ENCODE assay signal across 11 cellular contexts in the genomic region with DNA sequence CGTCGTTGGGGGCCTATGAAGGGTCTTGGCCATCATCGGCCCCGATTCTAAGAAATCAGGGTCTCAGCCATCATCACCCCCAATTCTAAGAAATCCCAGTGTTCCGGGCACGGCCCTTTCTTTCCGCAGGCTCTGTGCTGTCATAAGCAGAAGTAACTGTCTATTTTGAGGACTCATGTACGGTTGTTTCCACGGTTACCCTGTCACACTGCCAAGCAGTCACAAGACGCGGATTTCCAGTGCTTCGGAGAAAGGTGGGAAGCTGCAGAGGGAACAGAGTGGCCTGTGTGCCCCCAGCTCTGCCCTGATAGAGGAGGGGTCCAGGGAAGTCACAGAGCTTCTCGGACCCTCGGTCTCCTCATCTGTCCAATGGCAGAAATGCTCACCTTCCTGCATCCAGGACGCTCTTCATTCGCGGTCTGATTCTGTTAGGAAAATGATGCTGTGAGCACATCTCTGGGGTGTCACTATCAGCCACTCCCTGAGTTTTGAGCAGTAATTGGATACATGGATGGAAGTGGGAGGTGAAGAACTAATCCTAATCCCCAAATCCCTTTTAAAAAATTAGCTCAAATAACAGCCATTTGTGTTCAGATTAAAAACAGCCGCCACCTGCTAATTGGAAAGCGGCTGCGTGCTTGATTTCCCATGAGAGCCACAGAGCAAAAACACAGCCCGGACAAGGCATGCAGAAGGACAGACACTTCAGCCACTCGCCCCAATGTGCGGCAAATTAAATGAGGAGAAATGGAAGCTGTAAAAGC.
DNase-seq lines count a peak whose midpoint lies in the region; ATAC-seq and TF ChIP-seq lines count a peak whose summit lies in the region.
"Had no signal": no experiment of that assay in that cellular context is flagged by ENCODE, and none has a peak within 500 bp of the region (broad histone marks: within the 10 kb centered on the region; RNA-seq: fewer than 3 reads in every experiment).

No MANE protein-coding gene starts in this region.

- no peak for TF ChIP-seq CTCF in IMR-90 (conservative IDR thresholded peaks at IDR 0.05; ENCODE audit: low read depth, low read length)
- no peak for TF ChIP-seq CTCF in type B pancreatic cell (conservative IDR thresholded peaks at IDR 0.05)

- H3K23ac ChIP-seq in IMR-90 (ENCODE audit: low read depth, low read length), result no peak overlapping the region

- POLR2A ChIA-PET in IMR-90 (lab: Charles Lee; ENCODE audit: unreplicated experiment), result no interaction called here

- H4K91ac ChIP-seq in IMR-90 (ENCODE audit: insufficient read depth, low read depth, low read length), result no peak overlapping the region

- TF ChIP-seq RAD21 in IMR-90 (IDR thresholded peaks at IDR 0.05; ENCODE audit: low read length), result no peak

- H3K27ac ChIP-seq in IMR-90 (ENCODE audit: insufficient read depth, low read length) (no peak overlapping the region), cingulate gyrus (ENCODE audit: low read depth, low read length) (peak overlapping the region; percentile 88)
- H3K27ac ChIP-seq: stomach had no signal

- no peaks in the 10 kb centered on the region for H3K9me1 ChIP-seq in IMR-90 (ENCODE audit: insufficient read depth, low read length)

- no peak for ATAC-seq in IMR-90 (ENCODE audit: low read depth)
- ATAC-seq in GM21367 (IDR thresholded peaks at IDR 0.05; ENCODE audit: unreplicated experiment), result no peak

- intact Hi-C loops in IMR-90 (cut with micrococcal nuclease), result no loop called here

- no peaks in the 10 kb centered on the region for H3K36me3 Mint-ChIP-seq in type B pancreatic cell

- no peak overlapping the region for H2BK20ac ChIP-seq in IMR-90 (ENCODE audit: low read depth, low read length)

- no peak overlapping the region for H2BK120ac ChIP-seq in IMR-90 (ENCODE audit: low read depth, low read length)

- DNase-seq in IMR-90 (peak; percentile 27), NCI-H748 (lab: John Stamatoyannopoulos, UW; ENCODE audit: unreplicated experiment) (peak; percentile 73), occipital lobe (lab: John Stamatoyannopoulos, UW) (peak; percentile 57), type B pancreatic cell (ENCODE audit: extremely low spot score, unreplicated experiment) (no peak), mucosa of gallbladder (ENCODE audit: low spot score) (no peak)
- no peak for DNase-seq in activated T-cell treated with anti-CD3 and anti-CD28 coated beads, Interleukin-2, amount 50 U/mL, for 48 hours
- DNase-seq: activated CD4-positive, alpha-beta T cell treated with anti-CD3 and anti-CD28 coated beads for 4 hours; stimulated activated CD4-positive, alpha-beta T cell treated with anti-CD3 and anti-CD28 coated beads, Interleukin-15, amount 100 ng/mL, for 24 hours; stomach had no signal

- no peak overlapping the region for H3K4ac ChIP-seq in IMR-90 (ENCODE audit: low read depth, low read length)

- dilution Hi-C loops in IMR-90 (cut with HindIII; ENCODE audit: low sequenced_read_pairs, unreplicated experiment), result no loop called here

- H2AK5ac ChIP-seq in IMR-90 (ENCODE audit: low read depth, low read length), result no peak overlapping the region

- no peak overlapping the region for H2BK15ac ChIP-seq in IMR-90 (ENCODE audit: low read depth, low read length)

- 30% methylated on average over 7 of the region's 23 CpGs; no CpG with 5 or more reads in 1 of the 2 experiments for WGBS in IMR-90 (ENCODE audit: extremely low coverage in 2 of 2, insufficient read length in 1 of 2), 2 experiments

- peaks cover 2% of the 10 kb centered on the region; the same call in 1 of the 2 replicates for H3K4me1 ChIP-seq in IMR-90 (ENCODE audit: control insufficient read depth, insufficient read depth, low read length)

- H3K9me3 ChIP-seq in IMR-90 (ENCODE audit: control insufficient read depth, insufficient read depth, low read length), result no peaks in the 10 kb centered on the region
- H3K9me3 ChIP-seq: stomach had no signal

- H4K20me1 ChIP-seq in IMR-90 (ENCODE audit: insufficient read depth, low read length), result no peaks in the 10 kb centered on the region

- H3K79me1 ChIP-seq in IMR-90 (ENCODE audit: low read depth in 1 of 2, low read length in 2 of 2), result no peaks in the 10 kb centered on the region

- H3K4me3 ChIP-seq in IMR-90 (ENCODE audit: insufficient read depth, low read depth, low read length), result no peak overlapping the region
- H3K4me3 ChIP-seq: stomach had no signal

- H3K36me3 ChIP-seq in IMR-90 (ENCODE audit: control insufficient read depth, insufficient read depth, low read length), result no peaks in the 10 kb centered on the region
- H3K36me3 ChIP-seq: stomach had no signal

- no peak overlapping the region for H3K9ac ChIP-seq in IMR-90 (ENCODE audit: low read depth, low read length)

- H3K9me3 Mint-ChIP-seq in type B pancreatic cell, result no peaks in the 10 kb centered on the region

- no TSS peak for BruUV-seq in IMR-90 (replicated peaks; lab: Mats Ljungman, UMichigan)

- no peak overlapping the region for H4K8ac ChIP-seq in IMR-90 (ENCODE audit: low read depth in 2 of 2, low read length in 2 of 2)

- no peaks in the 10 kb centered on the region for H3K4me1 Mint-ChIP-seq in type B pancreatic cell (ENCODE audit: unreplicated experiment)

- H3K14ac ChIP-seq in IMR-90 (replicated peaks; ENCODE audit: low read depth, low read length), result no peak overlapping the region

- no peak overlapping the region for H4K5ac ChIP-seq in IMR-90 (ENCODE audit: low read depth, low read length)

- H3K27me3 Mint-ChIP-seq in type B pancreatic cell, result peaks cover 24% of the 10 kb centered on the region

- no peak overlapping the region for H3K27ac Mint-ChIP-seq in type B pancreatic cell

- H2AFZ ChIP-seq in IMR-90 (replicated peaks; ENCODE audit: low read length, poor library complexity), result no peak overlapping the region

- H3K56ac ChIP-seq in IMR-90 (ENCODE audit: extremely low read depth, insufficient read depth, low read length), result no peak overlapping the region

- no peak overlapping the region for H3K4me3 Mint-ChIP-seq in type B pancreatic cell

- no peak overlapping the region for H2BK5ac ChIP-seq in IMR-90 (ENCODE audit: low read depth, low read length, poor library complexity, severe bottlenecking)

- CTCF ChIA-PET in IMR-90 (lab: Yijun Ruan, JAX), result interaction anchor here (1.8 kb wide), 1 partner anchor 11 kb away, joined by 11 read pairs; no protein-coding TSS in a partner anchor

- in situ Hi-C loops in IMR-90 (cut with MboI; ENCODE audit: low sequenced_read_pairs), result no loop called here

- H3K4me2 ChIP-seq in IMR-90 (ENCODE audit: low read depth, low read length), result no peak overlapping the region

- TF ChIP-seq POLR2A in IMR-90 (IDR thresholded peaks at IDR 0.05; ENCODE audit: low read depth, low read length), result no peak

- peaks cover 12% of the 10 kb centered on the region for H3K27me3 ChIP-seq in IMR-90 (ENCODE audit: control insufficient read depth, insufficient read depth, low read length)

- H2AK9ac ChIP-seq in IMR-90 (replicated peaks; ENCODE audit: low read depth, low read length, poor library complexity), result no peak overlapping the region

- H3K18ac ChIP-seq in IMR-90 (ENCODE audit: low read depth, low read length), result no peak overlapping the region

TF ChIP-seq in IMR-90, 13 proteins besides CTCF, POLR2A, EP300 and RAD21:
- TF ChIP-seq USF2 (IDR thresholded peaks at IDR 0.05; ENCODE audit: low read depth, low read length), result no peak
- TF ChIP-seq CEBPB (IDR thresholded peaks at IDR 0.05; ENCODE audit: low read depth, low read length), result no peak
- TF ChIP-seq RCOR1 (IDR thresholded peaks at IDR 0.05; ENCODE audit: insufficient replicate concordance, low read length), result no peak
- TF ChIP-seq ELK1 (IDR thresholded peaks at IDR 0.05; ENCODE audit: borderline replicate concordance, low read depth, low read length), result no peak
- no peak for TF ChIP-seq MXI1 (IDR thresholded peaks at IDR 0.05; ENCODE audit: borderline replicate concordance, low read depth, low read length)
- no peak for TF ChIP-seq RFX5 (IDR thresholded peaks at IDR 0.05; ENCODE audit: low read depth, low read length)
- no peak for TF ChIP-seq CHD1 (IDR thresholded peaks at IDR 0.05; ENCODE audit: low read depth, low read length)
- no peak for TF ChIP-seq MAZ (IDR thresholded peaks at IDR 0.05; ENCODE audit: borderline replicate concordance, low read depth, low read length)
- TF ChIP-seq MAFK (IDR thresholded peaks at IDR 0.05; ENCODE audit: low read depth, low read length), result no peak
- TF ChIP-seq FOS (IDR thresholded peaks at IDR 0.05; ENCODE audit: low read depth, low read length), result no peak
- TF ChIP-seq SMC3 (IDR thresholded peaks at IDR 0.05; ENCODE audit: low read depth, low read length), result no peak
- no peak for TF ChIP-seq BHLHE40 (IDR thresholded peaks at IDR 0.05; ENCODE audit: low read depth, low read length)
- no peak for TF ChIP-seq NFE2L2 (IDR thresholded peaks at IDR 0.05; ENCODE audit: low read depth, low read length)

Comparison
In these comparisons a context has a peak if more than half of its experiments do, and no peak if none do; other contexts are left out.
1. DNase-seq: peak in IMR-90 (single experiment), NCI-H748 (single experiment) and occipital lobe (single experiment); none in type B pancreatic cell (single experiment), mucosa of gallbladder (single experiment) and activated T-cell treated with anti-CD3 and anti-CD28 coated beads, Interleukin-2, amount 50 U/mL, for 48 hours (0 of 2).